Comparison of ENCODE assay signal across 16 cellular contexts in genomic region chr15:66165856-66166255, GRCh38.
"Had no signal": no experiment of that assay in that cellular context is flagged by ENCODE, and none has a peak within 500 bp of the region (broad histone marks: within the 10 kb centered on the region; RNA-seq: fewer than 3 reads in every experiment).

No MANE protein-coding gene starts in this region.

- H3K4me3 Mint-ChIP-seq: memory B cell; nephron; stimulated activated naive CD8-positive, alpha-beta T cell treated with anti-CD3 and anti-CD28 coated beads, Interleukin-15, Interleukin-2, amounts not matched to agents 100 ng/mL and 50 ng/mL, for 24 hours had no signal

- H3K4me1 Mint-ChIP-seq: memory B cell had no signal

- H3K27me3 Mint-ChIP-seq: stimulated activated naive CD8-positive, alpha-beta T cell treated with anti-CD3 and anti-CD28 coated beads, Interleukin-15, Interleukin-2, amounts not matched to agents 100 ng/mL and 50 ng/mL, for 24 hours had no signal

- DNase-seq: activated CD4-positive, alpha-beta T cell treated with anti-CD3 and anti-CD28 coated beads, Interleukin-2, amount 50 U/mL, for 1 hour; activated CD4-positive, CD25-positive, alpha-beta regulatory T cell; activated naive CD4-positive, alpha-beta T cell treated with anti-CD3 and anti-CD28 coated beads, Interleukin-2, amount 50 U/mL, for 16 hours; activated T-cell treated with anti-CD3 and anti-CD28 coated beads for 4 hours; central memory CD4-positive, alpha-beta T cell; effector memory CD4-positive, alpha-beta T cell; gastrocnemius medialis; left ventricle myocardium inferior; ovary; sigmoid colon; stimulated activated CD4-positive, alpha-beta T cell treated with anti-CD3 and anti-CD28 coated beads, Interleukin-2, amount 100 ng/mL, for 24 hours; upper lobe of left lung had no signal

- H3K36me3 Mint-ChIP-seq: memory B cell had no signal

- H3K9me3 Mint-ChIP-seq: activated T-helper 2 cell treated with anti-CD3 and anti-CD28 coated beads, Interferon-gamma antibody, Interleukin-2, Interleukin-4, amounts not matched to agents 10 μg/mL and 5 μg/mL and 100 μg/mL, durations not matched to agents 14 hours and 24 hours and 36 hours; memory B cell; nephron; stimulated activated naive CD8-positive, alpha-beta T cell treated with anti-CD3 and anti-CD28 coated beads, Interleukin-15, Interleukin-2, amounts not matched to agents 100 ng/mL and 50 ng/mL, for 24 hours had no signal

- ATAC-seq: gastrocnemius medialis had no signal

- H3K27ac Mint-ChIP-seq: activated T-helper 2 cell treated with anti-CD3 and anti-CD28 coated beads, Interferon-gamma antibody, Interleukin-2, Interleukin-4, amounts not matched to agents 10 μg/mL and 5 μg/mL and 100 μg/mL, durations not matched to agents 14 hours and 24 hours and 36 hours; memory B cell; nephron; stimulated activated naive CD8-positive, alpha-beta T cell treated with anti-CD3 and anti-CD28 coated beads, Interleukin-15, Interleukin-2, amounts not matched to agents 100 ng/mL and 50 ng/mL, for 24 hours had no signal
